10 cellular contexts compared by ENCODE assay signal in the genomic region with DNA sequence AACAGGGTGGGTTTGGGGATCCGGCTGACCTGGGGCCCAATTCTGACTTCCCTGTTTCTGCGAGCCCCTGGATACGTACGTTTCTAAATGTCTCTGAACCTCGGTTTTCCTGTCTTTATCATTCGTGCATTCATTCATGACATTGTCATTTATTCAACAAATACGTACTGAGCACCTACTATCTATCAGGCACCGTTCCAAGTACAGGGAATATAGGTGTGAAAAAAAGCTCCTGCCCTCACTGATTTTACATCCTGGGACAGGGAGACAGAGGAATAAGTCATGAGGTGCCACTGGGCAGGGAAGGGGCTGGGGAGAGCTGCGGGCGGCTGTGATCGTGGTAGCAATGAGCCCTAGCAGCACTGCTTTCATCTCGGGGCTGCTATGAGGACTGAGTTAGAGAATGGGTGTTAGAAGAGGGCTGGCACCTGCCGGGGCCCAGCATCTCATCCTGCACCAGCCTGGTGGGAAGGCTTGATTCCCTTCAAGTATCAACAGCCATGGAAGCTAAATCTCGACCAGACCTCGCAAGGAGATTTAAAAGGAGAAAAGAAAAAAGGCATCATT.
DNase-seq lines count a peak whose midpoint lies in the region; ATAC-seq and TF ChIP-seq lines count a peak whose summit lies in the region.
"Had no signal": no experiment of that assay in that cellular context is flagged by ENCODE, and none has a peak within 500 bp of the region (broad histone marks: within the 10 kb centered on the region; RNA-seq: fewer than 3 reads in every experiment).

No MANE protein-coding gene starts in this region.

- intact Hi-C loops in CD4-positive, alpha-beta memory T cell (cut with micrococcal nuclease) = no loop called here
- intact Hi-C loops in breast epithelium (cut with DNase I; ENCODE audit: low total_unique reads) = no loop called here

- peaks cover 11% of the 10 kb centered on the region for H3F3A ChIP-seq in Loucy (ENCODE audit: low read depth)

- peak overlapping the region in 1 of 2 donors; percentile 36 for H3K4me3 ChIP-seq in CD4-positive, alpha-beta memory T cell (ENCODE audit: low read length in 2 of 2)
- H3K4me3 ChIP-seq in Loucy (ENCODE audit: low read length, poor library complexity, severe bottlenecking) (peak overlapping the region; percentile 61), trophoblast cell (ENCODE audit: low read depth, low read length) (no peak overlapping the region), breast epithelium (no peak overlapping the region)
- H3K4me3 ChIP-seq: prostate gland had no signal

- no peaks in the 10 kb centered on the region for H3K27me3 ChIP-seq in CD4-positive, alpha-beta memory T cell (ENCODE audit: insufficient read depth, low read length)
- H3K27me3 ChIP-seq in Loucy (ENCODE audit: insufficient read depth, low read length, poor library complexity, severe bottlenecking) (no peaks in the 10 kb centered on the region), trophoblast cell (ENCODE audit: insufficient read depth, low read length) (no peaks in the 10 kb centered on the region), breast epithelium (no peaks in the 10 kb centered on the region)

- no peaks in the 10 kb centered on the region for H3K9me2 ChIP-seq in Loucy (replicated peaks; ENCODE audit: low read depth, low read length)

- H3K27ac Mint-ChIP-seq in CD4-positive, alpha-beta memory T cell = peak overlapping the region; percentile 80 to 93 (median 86)
- peak overlapping the region; percentile 95 for H3K27ac Mint-ChIP-seq in endothelial cell (ENCODE audit: unreplicated experiment)

- H2BK120ac ChIP-seq in trophoblast cell (ENCODE audit: insufficient read depth, low read length, poor library complexity) = no peak overlapping the region

- H3K36me3 ChIP-seq in CD4-positive, alpha-beta memory T cell (ENCODE audit: insufficient read depth, low read length) = no peaks in the 10 kb centered on the region
- H3K36me3 ChIP-seq in Loucy (ENCODE audit: insufficient read depth, low read length) (no peaks in the 10 kb centered on the region; the same call in 1 of the 2 replicates), trophoblast cell (ENCODE audit: control insufficient read depth in 1 of 2, insufficient read depth in 2 of 2, low read length in 2 of 2) (peaks cover 0 to 2% of the 10 kb centered on the region in 2 experiments), breast epithelium (no peaks in the 10 kb centered on the region)
- H3K36me3 ChIP-seq: prostate gland had no signal

- no peak overlapping the region for H2BK5ac ChIP-seq in trophoblast cell (ENCODE audit: low read depth, low read length, poor library complexity)

- peaks cover 35% of the 10 kb centered on the region for H3K4me1 ChIP-seq in CD4-positive, alpha-beta memory T cell (ENCODE audit: insufficient read depth, low read length)
- H3K4me1 ChIP-seq in Loucy (ENCODE audit: insufficient read depth, low read length, poor library complexity, severe bottlenecking) = peaks cover 39% of the 10 kb centered on the region
- peaks cover 8 to 11% of the 10 kb centered on the region in 2 experiments for H3K4me1 ChIP-seq in trophoblast cell (ENCODE audit: control insufficient read depth in 1 of 2, insufficient read depth in 2 of 2, low read length in 2 of 2)
- H3K4me1 ChIP-seq in breast epithelium = no peaks in the 10 kb centered on the region

- peak overlapping the region; percentile 26 to 86 (median 66) for H3K4me3 Mint-ChIP-seq in CD4-positive, alpha-beta memory T cell
- no peak overlapping the region for H3K4me3 Mint-ChIP-seq in endothelial cell (ENCODE audit: unreplicated experiment)

- CTCF ChIA-PET in CD4-positive, alpha-beta memory T cell (lab: Charles Lee; ENCODE audit: partially characterized antibody) = interaction anchor here (0.6 to 2.0 kb wide), 3 partner anchors 12 to 66 kb away, joined by 3 to 5 read pairs (median 4); no protein-coding TSS in a partner anchor

- H3K4me2 ChIP-seq in Loucy (ENCODE audit: low read depth, low read length, poor library complexity, severe bottlenecking) = peak overlapping the region; percentile 83
- no peak overlapping the region for H3K4me2 ChIP-seq in trophoblast cell (ENCODE audit: low read length)

- ATAC-seq in SK-N-SH treated with all-trans-retinoic acid at 6 μM for 48 hours (no peak), HG03045 (IDR thresholded peaks at IDR 0.05; ENCODE audit: unreplicated experiment) (no peak)

- H2AK5ac ChIP-seq in trophoblast cell (ENCODE audit: low read length) = no peak overlapping the region

- H3K79me2 ChIP-seq in Loucy (ENCODE audit: insufficient read depth, low read length) (no peaks in the 10 kb centered on the region), trophoblast cell (ENCODE audit: control insufficient read depth, insufficient read depth, low read length, poor library complexity) (no peaks in the 10 kb centered on the region)

- H4K91ac ChIP-seq in trophoblast cell (ENCODE audit: low read depth, low read length) = no peak overlapping the region

- peaks cover 10% of the 10 kb centered on the region for H3K79me1 ChIP-seq in trophoblast cell (ENCODE audit: low read length)

- TF ChIP-seq POLR2A in breast epithelium (IDR thresholded peaks at IDR 0.05) = no peak

- peak overlapping the region; percentile 29; the same call in 1 of the 2 replicates for H2AFZ ChIP-seq in Loucy (ENCODE audit: low read length)
- no peak overlapping the region for H2AFZ ChIP-seq in trophoblast cell (ENCODE audit: insufficient read depth, low read length, poor library complexity)

- no peak for DNase-seq in CD4-positive, alpha-beta memory T cell
- DNase-seq in endothelial cell (ENCODE audit: low spot score) = no peak
- DNase-seq in trophoblast cell = no peak
- DNase-seq in breast epithelium (ENCODE audit: low spot score in 2 of 2) = no peak
- no peak for DNase-seq in SKM-1 treated with dmso at 0.1 percent for 144 hours (lab: John Stamatoyannopoulos, UW; ENCODE audit: unreplicated experiment)
- DNase-seq: T1000 had no signal

- H3K9me3 Mint-ChIP-seq in CD4-positive, alpha-beta memory T cell = peaks cover 0 to 22% (median 0%) of the 10 kb centered on the region in 8 donors
- no peaks in the 10 kb centered on the region for H3K9me3 Mint-ChIP-seq in endothelial cell (ENCODE audit: unreplicated experiment)

- no peak overlapping the region for H3K23ac ChIP-seq in trophoblast cell (ENCODE audit: low read length)

- WGBS in trophoblast cell (ENCODE audit: extremely low coverage, insufficient coverage, insufficient read length) = no CpG with 5 or more reads among the region's 15 CpGs

- H3K14ac ChIP-seq in trophoblast cell (ENCODE audit: low read length) = no peak overlapping the region

- no peak overlapping the region for H2BK12ac ChIP-seq in trophoblast cell (ENCODE audit: low read length)

- H3K27ac ChIP-seq in CD4-positive, alpha-beta memory T cell (ENCODE audit: low read depth, low read length) = no peak overlapping the region
- H3K27ac ChIP-seq in trophoblast cell (ENCODE audit: low read depth, low read length) (no peak overlapping the region), breast epithelium (peak overlapping the region in 1 of 2 donors; percentile 43)
- H3K27ac ChIP-seq: prostate gland had no signal

- no peaks in the 10 kb centered on the region for H4K20me1 ChIP-seq in Loucy (ENCODE audit: insufficient read depth, low read length, poor library complexity, severe bottlenecking)

- peak overlapping the region; percentile 58 for H3K9ac ChIP-seq in Loucy (ENCODE audit: low read depth, low read length, poor library complexity, severe bottlenecking)
- H3K9ac ChIP-seq in trophoblast cell (ENCODE audit: low read length) = no peak overlapping the region

- no peak overlapping the region for H3K18ac ChIP-seq in trophoblast cell (ENCODE audit: low read length)

- TF ChIP-seq CTCF in Loucy (conservative IDR thresholded peaks at IDR 0.05; ENCODE audit: low read length) (no peak), endothelial cell (IDR thresholded peaks at IDR 0.05; ENCODE audit: unreplicated experiment) (no peak), breast epithelium (IDR thresholded peaks at IDR 0.05) (no peak)

- peak overlapping the region; percentile 14 for H3K4ac ChIP-seq in trophoblast cell (ENCODE audit: low read depth, low read length)

- H3K9me3 ChIP-seq in CD4-positive, alpha-beta memory T cell (ENCODE audit: control insufficient read depth in 1 of 2, low read length in 2 of 2) = no peaks in the 10 kb centered on the region
- H3K9me3 ChIP-seq in Loucy (ENCODE audit: insufficient read depth, low read depth, low read length) (no peaks in the 10 kb centered on the region), trophoblast cell (ENCODE audit: insufficient read depth, low read depth, low read length) (peaks cover 3% of the 10 kb centered on the region), breast epithelium (no peaks in the 10 kb centered on the region)
- H3K9me3 ChIP-seq: prostate gland had no signal

- peak overlapping the region; percentile 14 for H4K8ac ChIP-seq in trophoblast cell (ENCODE audit: low read depth, low read length)

- peaks cover 33 to 57% (median 45%) of the 10 kb centered on the region in 4 donors for H3K4me1 Mint-ChIP-seq in CD4-positive, alpha-beta memory T cell
- H3K4me1 Mint-ChIP-seq in endothelial cell (ENCODE audit: unreplicated experiment) = peaks cover 59% of the 10 kb centered on the region

- H3K36me3 Mint-ChIP-seq in CD4-positive, alpha-beta memory T cell = peaks cover 11 to 22% of the 10 kb centered on the region in 2 donors
- peaks cover 3% of the 10 kb centered on the region for H3K36me3 Mint-ChIP-seq in endothelial cell (ENCODE audit: low read depth, unreplicated experiment)

- POLR2A ChIA-PET in CD4-positive, alpha-beta memory T cell (lab: Charles Lee; ENCODE audit: partially characterized antibody) = interaction anchor here (0.6 to 1.7 kb wide), 9 partner anchors 9 to 131 kb away, joined by 3 to 5 read pairs (median 4); no protein-coding TSS in a partner anchor

- no peak overlapping the region for H4K12ac ChIP-seq in trophoblast cell (ENCODE audit: low read depth, low read length)

- no peaks in the 10 kb centered on the region for H3K27me3 Mint-ChIP-seq in CD4-positive, alpha-beta memory T cell
- H3K27me3 Mint-ChIP-seq in endothelial cell (ENCODE audit: unreplicated experiment) = peaks cover 28% of the 10 kb centered on the region

TF ChIP-seq in SK-N-SH treated with all-trans-retinoic acid at 6 μM for 48 hours, 23 proteins besides CTCF, POLR2A, EP300 and RAD21 (continues in another document):
- TF ChIP-seq OSR1 (CRISPR knock-in tag; IDR thresholded peaks at IDR 0.05) (no peak), CSDC2 (CRISPR knock-in tag; IDR thresholded peaks at IDR 0.05) (no peak), RARB (CRISPR knock-in tag; IDR thresholded peaks at IDR 0.05) (no peak)
